In genomic region chr4:74667944-74668343, GRCh38 we compare ENCODE assay signal across 1 cellular context.
TF ChIP-seq lines count a peak whose summit lies in the region.

No MANE protein-coding gene starts in this region.

TF ChIP-seq in GM23338, 12 proteins besides CTCF, POLR2A, EP300 and RAD21 (continued from another document):
- TF ChIP-seq, protein P1, sequence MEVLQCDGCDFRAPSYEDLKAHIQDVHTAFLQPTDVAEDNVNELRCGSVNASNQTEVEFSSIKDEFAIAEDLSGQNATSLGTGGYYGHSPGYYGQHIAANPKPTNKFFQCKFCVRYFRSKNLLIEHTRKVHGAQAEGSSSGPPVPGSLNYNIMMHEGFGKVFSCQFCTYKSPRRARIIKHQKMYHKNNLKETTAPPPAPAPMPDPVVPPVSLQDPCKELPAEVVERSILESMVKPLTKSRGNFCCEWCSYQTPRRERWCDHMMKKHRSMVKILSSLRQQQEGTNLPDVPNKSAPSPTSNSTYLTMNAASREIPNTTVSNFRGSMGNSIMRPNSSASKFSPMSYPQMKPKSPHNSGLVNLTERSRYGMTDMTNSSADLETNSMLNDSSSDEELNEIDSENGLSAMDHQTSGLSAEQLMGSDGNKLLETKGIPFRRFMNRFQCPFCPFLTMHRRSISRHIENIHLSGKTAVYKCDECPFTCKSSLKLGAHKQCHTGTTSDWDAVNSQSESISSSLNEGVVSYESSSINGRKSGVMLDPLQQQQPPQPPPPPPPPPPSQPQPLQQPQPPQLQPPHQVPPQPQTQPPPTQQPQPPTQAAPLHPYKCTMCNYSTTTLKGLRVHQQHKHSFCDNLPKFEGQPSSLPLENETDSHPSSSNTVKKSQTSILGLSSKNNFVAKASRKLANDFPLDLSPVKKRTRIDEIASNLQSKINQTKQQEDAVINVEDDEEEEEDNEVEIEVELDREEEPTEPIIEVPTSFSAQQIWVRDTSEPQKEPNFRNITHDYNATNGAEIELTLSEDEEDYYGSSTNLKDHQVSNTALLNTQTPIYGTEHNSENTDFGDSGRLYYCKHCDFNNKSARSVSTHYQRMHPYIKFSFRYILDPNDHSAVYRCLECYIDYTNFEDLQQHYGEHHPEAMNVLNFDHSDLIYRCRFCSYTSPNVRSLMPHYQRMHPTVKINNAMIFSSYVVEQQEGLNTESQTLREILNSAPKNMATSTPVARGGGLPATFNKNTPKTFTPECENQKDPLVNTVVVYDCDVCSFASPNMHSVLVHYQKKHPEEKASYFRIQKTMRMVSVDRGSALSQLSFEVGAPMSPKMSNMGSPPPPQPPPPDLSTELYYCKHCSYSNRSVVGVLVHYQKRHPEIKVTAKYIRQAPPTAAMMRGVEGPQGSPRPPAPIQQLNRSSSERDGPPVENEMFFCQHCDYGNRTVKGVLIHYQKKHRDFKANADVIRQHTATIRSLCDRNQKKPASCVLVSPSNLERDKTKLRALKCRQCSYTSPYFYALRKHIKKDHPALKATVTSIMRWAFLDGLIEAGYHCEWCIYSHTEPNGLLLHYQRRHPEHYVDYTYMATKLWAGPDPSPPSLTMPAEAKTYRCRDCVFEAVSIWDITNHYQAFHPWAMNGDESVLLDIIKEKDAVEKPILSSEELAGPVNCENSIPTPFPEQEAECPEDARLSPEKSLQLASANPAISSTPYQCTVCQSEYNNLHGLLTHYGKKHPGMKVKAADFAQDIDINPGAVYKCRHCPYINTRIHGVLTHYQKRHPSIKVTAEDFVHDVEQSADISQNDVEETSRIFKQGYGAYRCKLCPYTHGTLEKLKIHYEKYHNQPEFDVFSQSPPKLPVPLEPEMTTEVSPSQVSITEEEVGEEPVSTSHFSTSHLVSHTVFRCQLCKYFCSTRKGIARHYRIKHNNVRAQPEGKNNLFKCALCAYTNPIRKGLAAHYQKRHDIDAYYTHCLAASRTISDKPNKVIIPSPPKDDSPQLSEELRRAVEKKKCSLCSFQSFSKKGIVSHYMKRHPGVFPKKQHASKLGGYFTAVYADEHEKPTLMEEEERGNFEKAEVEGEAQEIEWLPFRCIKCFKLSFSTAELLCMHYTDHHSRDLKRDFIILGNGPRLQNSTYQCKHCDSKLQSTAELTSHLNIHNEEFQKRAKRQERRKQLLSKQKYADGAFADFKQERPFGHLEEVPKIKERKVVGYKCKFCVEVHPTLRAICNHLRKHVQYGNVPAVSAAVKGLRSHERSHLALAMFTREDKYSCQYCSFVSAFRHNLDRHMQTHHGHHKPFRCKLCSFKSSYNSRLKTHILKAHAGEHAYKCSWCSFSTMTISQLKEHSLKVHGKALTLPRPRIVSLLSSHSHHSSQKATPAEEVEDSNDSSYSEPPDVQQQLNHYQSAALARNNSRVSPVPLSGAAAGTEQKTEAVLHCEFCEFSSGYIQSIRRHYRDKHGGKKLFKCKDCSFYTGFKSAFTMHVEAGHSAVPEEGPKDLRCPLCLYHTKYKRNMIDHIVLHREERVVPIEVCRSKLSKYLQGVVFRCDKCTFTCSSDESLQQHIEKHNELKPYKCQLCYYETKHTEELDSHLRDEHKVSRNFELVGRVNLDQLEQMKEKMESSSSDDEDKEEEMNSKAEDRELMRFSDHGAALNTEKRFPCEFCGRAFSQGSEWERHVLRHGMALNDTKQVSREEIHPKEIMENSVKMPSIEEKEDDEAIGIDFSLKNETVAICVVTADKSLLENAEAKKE (CRISPR knock-in tag; IDR thresholded peaks at IDR 0.05), result no peak
- TF ChIP-seq, protein P2, sequence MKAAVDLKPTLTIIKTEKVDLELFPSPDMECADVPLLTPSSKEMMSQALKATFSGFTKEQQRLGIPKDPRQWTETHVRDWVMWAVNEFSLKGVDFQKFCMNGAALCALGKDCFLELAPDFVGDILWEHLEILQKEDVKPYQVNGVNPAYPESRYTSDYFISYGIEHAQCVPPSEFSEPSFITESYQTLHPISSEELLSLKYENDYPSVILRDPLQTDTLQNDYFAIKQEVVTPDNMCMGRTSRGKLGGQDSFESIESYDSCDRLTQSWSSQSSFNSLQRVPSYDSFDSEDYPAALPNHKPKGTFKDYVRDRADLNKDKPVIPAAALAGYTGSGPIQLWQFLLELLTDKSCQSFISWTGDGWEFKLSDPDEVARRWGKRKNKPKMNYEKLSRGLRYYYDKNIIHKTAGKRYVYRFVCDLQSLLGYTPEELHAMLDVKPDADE (IDR thresholded peaks at IDR 0.05), result no peak
- TF ChIP-seq POLR2AphosphoS5 (IDR thresholded peaks at IDR 0.05; ENCODE audit: low read depth), result no peak
- no peak for TF ChIP-seq STAT1 (IDR thresholded peaks at IDR 0.05; ENCODE audit: unreplicated experiment)
- no peak for TF ChIP-seq ZNF114 (CRISPR knock-in tag; IDR thresholded peaks at IDR 0.05)
- no peak for TF ChIP-seq NANOG (IDR thresholded peaks at IDR 0.05; ENCODE audit: borderline replicate concordance)
- TF ChIP-seq EZH2phosphoT487 (IDR thresholded peaks at IDR 0.05; ENCODE audit: unreplicated experiment), result no peak
- TF ChIP-seq JUNB (IDR thresholded peaks at IDR 0.05; ENCODE audit: unreplicated experiment), result no peak
- no peak for TF ChIP-seq EZH2 (IDR thresholded peaks at IDR 0.05; ENCODE audit: low read depth, unreplicated experiment)
